1 cellular context compared by ENCODE assay signal in genomic region chr10:73083234-73083633, GRCh38.
TF ChIP-seq lines count a peak whose summit lies in the region.

No MANE protein-coding gene starts in this region.

TF ChIP-seq in endothelial cell of umbilical vein, 7 proteins besides CTCF, POLR2A, EP300 and RAD21:
- TF ChIP-seq MYC (IDR thresholded peaks at IDR 0.05; ENCODE audit: low read depth, low read length) (no peak), EZH2 (IDR thresholded peaks at IDR 0.05; ENCODE audit: borderline replicate concordance, low read depth, low read length, severe bottlenecking) (no peak), MAX (IDR thresholded peaks at IDR 0.05; ENCODE audit: insufficient read depth, insufficient read length) (no peak), FOS (IDR thresholded peaks at IDR 0.05; ENCODE audit: borderline replicate concordance, insufficient read depth, low read length) (no peak), GATA2 (IDR thresholded peaks at IDR 0.05; ENCODE audit: insufficient read depth, insufficient read length, low read depth, low read length) (no peak), POLR2AphosphoS5 (IDR thresholded peaks at IDR 0.05; ENCODE audit: insufficient read depth, low read depth, low read length) (no peak), JUN (IDR thresholded peaks at IDR 0.05; ENCODE audit: borderline replicate concordance, insufficient read depth, insufficient read length, low read depth) (no peak)
